Comparison of ENCODE assay signal across 9 cellular contexts in the genomic region with DNA sequence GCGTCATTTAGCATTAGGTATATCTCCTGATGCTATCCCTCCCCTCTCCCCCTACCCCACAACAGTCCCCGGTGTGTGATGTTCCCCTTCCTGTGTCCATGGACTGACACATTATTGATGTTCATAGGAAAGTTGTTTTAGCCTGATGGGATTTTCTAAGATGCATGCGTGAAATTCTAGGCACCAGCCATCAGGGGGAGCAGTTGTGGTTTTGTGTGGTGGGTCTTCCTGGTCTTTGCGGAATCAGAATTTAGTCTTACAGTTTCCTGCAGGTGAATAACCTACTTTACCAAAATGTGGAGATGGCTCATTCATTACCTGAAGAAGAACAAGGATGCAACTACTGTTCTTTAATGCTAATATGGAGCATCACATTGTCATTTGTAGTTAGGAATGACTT.
DNase-seq lines count a peak whose midpoint lies in the region; ATAC-seq and TF ChIP-seq lines count a peak whose summit lies in the region.
"Had no signal": no experiment of that assay in that cellular context is flagged by ENCODE, and none has a peak within 500 bp of the region (broad histone marks: within the 10 kb centered on the region; RNA-seq: fewer than 3 reads in every experiment).

No MANE protein-coding gene starts in this region.

- no peaks in the 10 kb centered on the region for H3K36me3 ChIP-seq in gastrocnemius medialis

- no peak overlapping the region for H3K27ac ChIP-seq in gastrocnemius medialis

- in situ Hi-C loops in gastrocnemius medialis (cut with MboI; ENCODE audit: low sequenced_read_pairs in 4 of 4), result no loop called here

- no peak for TF ChIP-seq POLR2A in gastrocnemius medialis (IDR thresholded peaks at IDR 0.05)

- intact Hi-C loops in left colon (cut with DNase I, micrococcal nuclease) (no loop called here), gastrocnemius medialis (cut with DNase I; ENCODE audit: low total_unique reads) (no loop called here)

- peak in 2 of 5 experiments; percentile 10 to 33 for TF ChIP-seq CTCF in gastrocnemius medialis (IDR thresholded peaks at IDR 0.05 in 4 of 5, conservative IDR thresholded peaks at IDR 0.05 in 1 of 5)

- DNase-seq in AML-193 (lab: John Stamatoyannopoulos, UW) (peak; percentile 9 to 21), GM04504 (ENCODE audit: low read depth) (peak; percentile 35), NCI-H345 (lab: John Stamatoyannopoulos, UW) (peak; percentile 7), amniotic epithelial cell (ENCODE audit: low read depth) (peak; percentile 60), left colon (no peak), gastrocnemius medialis (no peak)
- DNase-seq: naive B cell had no signal

- H3K27me3 ChIP-seq in gastrocnemius medialis, result no peaks in the 10 kb centered on the region

- H3K4me1 ChIP-seq in gastrocnemius medialis, result peaks cover 0 to 5% of the 10 kb centered on the region in 2 donors

- no peak overlapping the region for H3K4me3 ChIP-seq in gastrocnemius medialis

- ATAC-seq in left colon, result peak; percentile 57
- no peak for ATAC-seq in HG02970 (IDR thresholded peaks at IDR 0.05; ENCODE audit: low FRiP score, unreplicated experiment)
- ATAC-seq in gastrocnemius medialis, result no peak
- no peak for ATAC-seq in HG03442 (IDR thresholded peaks at IDR 0.05; ENCODE audit: unreplicated experiment)

- H3K9me3 ChIP-seq in gastrocnemius medialis, result no peaks in the 10 kb centered on the region

Comparison
In these comparisons a context has a peak if more than half of its experiments do, and no peak if none do; other contexts are left out.
1. DNase-seq: peak in AML-193 (2 of 2), GM04504 (single experiment), NCI-H345 (single experiment) and amniotic epithelial cell (single experiment); none in left colon (0 of 2) and gastrocnemius medialis (0 of 2).